Comparison of ENCODE assay signal across 19 cellular contexts in the genomic region with DNA sequence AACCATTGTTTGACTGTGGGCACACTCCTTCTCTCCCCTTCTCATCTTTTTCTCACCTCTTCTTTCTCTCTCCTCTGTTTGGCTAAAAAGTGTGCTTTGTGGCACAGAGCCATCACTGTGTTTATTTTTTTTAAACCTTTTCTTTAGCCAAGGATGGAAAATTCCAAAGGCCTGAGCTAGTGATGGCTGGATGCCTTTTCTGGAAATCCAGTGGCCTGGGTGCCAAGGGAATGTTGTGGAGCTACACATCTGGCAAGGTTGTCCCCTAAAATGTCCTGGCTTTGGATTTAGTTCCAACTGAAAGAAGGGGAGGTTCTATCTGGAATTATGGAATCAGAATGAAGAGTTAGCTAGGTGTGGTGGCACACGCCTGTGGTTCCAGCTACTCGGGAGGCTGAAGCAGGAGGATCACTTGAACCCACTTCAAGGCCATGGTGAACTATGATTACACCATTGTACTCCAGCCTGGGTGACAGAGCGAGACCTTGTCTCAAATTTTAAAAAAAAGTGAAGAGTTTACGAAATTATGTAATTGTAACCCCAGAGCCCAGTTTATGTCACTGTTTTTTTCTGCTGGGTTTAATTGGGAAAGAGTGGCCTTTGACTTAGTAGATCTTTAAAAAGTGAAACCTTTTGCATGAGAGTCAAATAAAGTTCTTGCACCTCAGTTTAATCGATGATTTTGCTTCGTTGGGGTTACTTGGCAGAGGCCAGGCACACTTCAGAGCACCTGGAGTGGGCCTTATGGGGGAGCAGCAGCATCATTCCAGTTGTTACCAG. TPM values are rescaled to one million over a fixed set of nuclear protein-coding genes. Genes with fewer than 3 reads are reported as not detected.
DNase-seq lines count a peak whose midpoint lies in the region; ATAC-seq and TF ChIP-seq lines count a peak whose summit lies in the region.
"Had no signal": no experiment of that assay in that cellular context is flagged by ENCODE, and none has a peak within 500 bp of the region (broad histone marks: within the 10 kb centered on the region; RNA-seq: fewer than 3 reads in every experiment).

No MANE protein-coding gene starts in this region.

- peaks cover 4% of the 10 kb centered on the region for H3K9me3 Mint-ChIP-seq in activated naive CD4-positive, alpha-beta T cell treated with anti-CD3 and anti-CD28 coated beads, Interleukin-2, amount 10 ng/mL, durations not matched to agents 7 days and 5 days
- H3K9me3 Mint-ChIP-seq in glutamatergic neuron (ENCODE audit: unreplicated experiment): peaks cover 3% of the 10 kb centered on the region

- no peaks in the 10 kb centered on the region for H3K9me3 ChIP-seq in MG63
- H3K9me3 ChIP-seq in subcutaneous abdominal adipose tissue (ENCODE audit: control insufficient read depth in 5 of 5, low read length in 5 of 5): peaks cover 2 to 9% (median 7%) of the 10 kb centered on the region in 5 donors
- H3K9me3 ChIP-seq: uterus had no signal

- peaks cover 3 to 50% (median 41%) of the 10 kb centered on the region in 5 donors for H3K4me1 ChIP-seq in subcutaneous abdominal adipose tissue (ENCODE audit: control insufficient read depth in 5 of 5, insufficient read depth in 5 of 5, low read length in 5 of 5)
- H3K4me1 ChIP-seq: uterus had no signal

- H3K4me1 Mint-ChIP-seq in activated naive CD4-positive, alpha-beta T cell treated with anti-CD3 and anti-CD28 coated beads, Interleukin-2, amount 10 ng/mL, durations not matched to agents 7 days and 5 days: peaks cover 48% of the 10 kb centered on the region
- peaks cover 2% of the 10 kb centered on the region for H3K4me1 Mint-ChIP-seq in glutamatergic neuron (ENCODE audit: low read depth, unreplicated experiment)

- DNase-seq in activated naive CD4-positive, alpha-beta T cell treated with anti-CD3 and anti-CD28 coated beads, Interleukin-2, amount 10 ng/mL, durations not matched to agents 7 days and 5 days: no peak
- DNase-seq in activated naive CD4-positive, alpha-beta T cell treated with Interleukin-2 at 50 U/mL for 16 hours: no peak
- DNase-seq in MG63 (peak; percentile 36), fibroblast of pulmonary artery (ENCODE audit: low read depth) (peak; percentile 38), glutamatergic neuron (no peak)
- DNase-seq: activated CD8-positive, alpha-beta memory T cell treated with anti-CD3 and anti-CD28 coated beads for 24 hours; activated gamma-delta T cell; central memory CD4-positive, alpha-beta T cell; left colon; naive B cell; NCI-H1417; NCI-H226; stimulated activated CD4-positive, alpha-beta T cell treated with anti-CD3 and anti-CD28 coated beads, Interleukin-2, amount 100 ng/mL, for 24 hours; uterus had no signal

- H3K27ac ChIP-seq in subcutaneous abdominal adipose tissue (ENCODE audit: low read depth, low read length): peak overlapping the region; percentile 88
- H3K27ac ChIP-seq: hepatocyte had no signal

- H3K36me3 ChIP-seq in MG63 (no peaks in the 10 kb centered on the region), subcutaneous abdominal adipose tissue (ENCODE audit: control insufficient read depth in 5 of 5, insufficient read depth in 5 of 5, low read length in 5 of 5) (peaks cover 0 to 7% (median 5%) of the 10 kb centered on the region in 5 donors)
- H3K36me3 ChIP-seq: uterus had no signal

- H3K27ac Mint-ChIP-seq in activated naive CD4-positive, alpha-beta T cell treated with anti-CD3 and anti-CD28 coated beads, Interleukin-2, amount 10 ng/mL, durations not matched to agents 7 days and 5 days: peak overlapping the region; percentile 52
- no peak overlapping the region for H3K27ac Mint-ChIP-seq in glutamatergic neuron (ENCODE audit: unreplicated experiment)

- TF ChIP-seq CTCF in fibroblast of pulmonary artery (IDR thresholded peaks at IDR 0.05; ENCODE audit: low read length, missing control alignments) (no peak), glutamatergic neuron (IDR thresholded peaks at IDR 0.05; ENCODE audit: partially characterized antibody, unreplicated experiment) (no peak)

- CTCF ChIA-PET in activated naive CD4-positive, alpha-beta T cell treated with anti-CD3 and anti-CD28 coated beads, Interleukin-2, amount 10 ng/mL, durations not matched to agents 7 days and 5 days (lab: Charles Lee): interaction anchor here (0.7 kb wide), 1 partner anchor 16 kb away, joined by 3 read pairs; no protein-coding TSS in a partner anchor

- H3K4me3 ChIP-seq in MG63: no peak overlapping the region
- H3K4me3 ChIP-seq in fibroblast of pulmonary artery (replicated peaks; ENCODE audit: low read depth, low read length): no peak overlapping the region
- peak overlapping the region in 1 of 5 donors; percentile 5 for H3K4me3 ChIP-seq in subcutaneous abdominal adipose tissue (ENCODE audit: low read depth in 1 of 5, low read length in 5 of 5)
- H3K4me3 ChIP-seq: hepatocyte, K562, uterus had no signal

- H3K9ac ChIP-seq in subcutaneous abdominal adipose tissue (ENCODE audit: low read length in 5 of 5): peak overlapping the region in 2 of 5 donors; percentile 35 to 63

- peaks cover 54% of the 10 kb centered on the region for H3K36me3 Mint-ChIP-seq in activated naive CD4-positive, alpha-beta T cell treated with anti-CD3 and anti-CD28 coated beads, Interleukin-2, amount 10 ng/mL, durations not matched to agents 7 days and 5 days
- H3K36me3 Mint-ChIP-seq in glutamatergic neuron (ENCODE audit: unreplicated experiment): peaks cover 8% of the 10 kb centered on the region

- no peak overlapping the region for H3K4me3 Mint-ChIP-seq in activated naive CD4-positive, alpha-beta T cell treated with anti-CD3 and anti-CD28 coated beads, Interleukin-2, amount 10 ng/mL, durations not matched to agents 7 days and 5 days
- no peak overlapping the region for H3K4me3 Mint-ChIP-seq in glutamatergic neuron (ENCODE audit: unreplicated experiment)

- ATAC-seq in GM21528 (IDR thresholded peaks at IDR 0.05; ENCODE audit: low FRiP score, unreplicated experiment) (no peak), HG03139 (IDR thresholded peaks at IDR 0.05; ENCODE audit: unreplicated experiment) (no peak)
- ATAC-seq: K562, left colon had no signal

- no peaks in the 10 kb centered on the region for H3K27me3 Mint-ChIP-seq in activated naive CD4-positive, alpha-beta T cell treated with anti-CD3 and anti-CD28 coated beads, Interleukin-2, amount 10 ng/mL, durations not matched to agents 7 days and 5 days
- H3K27me3 Mint-ChIP-seq in glutamatergic neuron (ENCODE audit: unreplicated experiment): peaks cover 3% of the 10 kb centered on the region
- H3K27me3 Mint-ChIP-seq: naive B cell had no signal

- H3K27me3 ChIP-seq in MG63 (no peaks in the 10 kb centered on the region), subcutaneous abdominal adipose tissue (ENCODE audit: control insufficient read depth in 5 of 5, insufficient read depth in 4 of 5, low read length in 5 of 5) (peaks cover 0 to 8% (median 0%) of the 10 kb centered on the region in 5 donors)
- H3K27me3 ChIP-seq: hepatocyte, uterus had no signal

RNA-seq across cellular contexts. Expression of gene DOCK11, which starts 17.7 kb away (rescaled TPM):
- 4.3 and 6.4 TPM in 2 replicates for total RNA-seq in MG63 (2014; rRNA removed; shearing (Covaris generic); ENCODE audit: low replicate concordance)
- total RNA-seq in glutamatergic neuron (ENCODE audit: unreplicated experiment): 53.1 TPM

Comparison
In these comparisons a context has a peak if more than half of its experiments do, and no peak if none do; other contexts are left out.
1. DNase-seq: peak in MG63 (single experiment) and fibroblast of pulmonary artery (single experiment); none in activated naive CD4-positive, alpha-beta T cell treated with anti-CD3 and anti-CD28 coated beads, Interleukin-2, amount 10 ng/mL, durations not matched to agents 7 days and 5 days (single experiment), activated naive CD4-positive, alpha-beta T cell treated with Interleukin-2 at 50 U/mL for 16 hours (single experiment) and glutamatergic neuron (single experiment).